Comparison of ENCODE assay signal across 1 cellular context in genomic region chr2:42792583-42793313, GRCh38.
A peak's percentile ranks its signal among the peaks of the same experiment; 100 is the strongest.
TF ChIP-seq lines count a peak whose summit lies in the region.

TSS of gene HAAO (minus strand) at chr2:42792583. CDS start at chr2:42792536, 47 bp downstream.

TF ChIP-seq in HepG2, 621 proteins besides CTCF, POLR2A, EP300 and RAD21 (continued from another document and continues in another):
- TF ChIP-seq ZNF318 (CRISPR knock-in tag; IDR thresholded peaks at IDR 0.05) (peak; percentile 75; the same call in 1 of the 2 replicates), KDM5A (IDR thresholded peaks at IDR 0.05; ENCODE audit: borderline replicate concordance, low read length) (peak; percentile 76; the same call in 1 of the 2 replicates), PAWR (CRISPR knock-in tag; IDR thresholded peaks at IDR 0.05; ENCODE audit: borderline replicate concordance) (no peak), AKAP8 (CRISPR knock-in tag; IDR thresholded peaks at IDR 0.05) (peak; percentile 93; the same call in 1 of the 2 replicates), ELK4 (CRISPR knock-in tag; IDR thresholded peaks at IDR 0.05; ENCODE audit: borderline replicate concordance) (peak; percentile 66; the same call in 1 of the 2 replicates), ZSCAN20 (CRISPR knock-in tag; IDR thresholded peaks at IDR 0.05; ENCODE audit: borderline replicate concordance) (peak; percentile 98), DDIT3 (CRISPR knock-in tag; IDR thresholded peaks at IDR 0.05) (peak; percentile 80; the same call in 1 of the 2 replicates), SALL1 (CRISPR knock-in tag; IDR thresholded peaks at IDR 0.05) (peak; percentile 99), FOXC1 (CRISPR knock-in tag; IDR thresholded peaks at IDR 0.05; ENCODE audit: borderline replicate concordance) (peak; percentile 98), MLX (CRISPR knock-in tag; IDR thresholded peaks at IDR 0.05) (peak; percentile 90), SKIL (CRISPR knock-in tag; IDR thresholded peaks at IDR 0.05; ENCODE audit: borderline replicate concordance) (peak; percentile 95), ZNF234 (CRISPR knock-in tag; conservative IDR thresholded peaks at IDR 0.05) (peak; percentile 87), SKI (IDR thresholded peaks at IDR 0.05; ENCODE audit: partially characterized antibody) (peak; percentile 96), ZNF292 (CRISPR knock-in tag; IDR thresholded peaks at IDR 0.05; ENCODE audit: borderline replicate concordance, low read depth) (no peak; the same call in none of the 2 replicates), ZNF614 (CRISPR knock-in tag; IDR thresholded peaks at IDR 0.05; ENCODE audit: borderline replicate concordance) (peak; percentile 90), AFF4 (CRISPR knock-in tag; IDR thresholded peaks at IDR 0.05) (peak; percentile 84), MIER3 (CRISPR knock-in tag; IDR thresholded peaks at IDR 0.05; ENCODE audit: borderline replicate concordance) (peak; percentile 94), ZFP36L2 (CRISPR knock-in tag; IDR thresholded peaks at IDR 0.05) (0 out of 2 replicates have a peak, but pooled peaks have one; percentile 85), DZIP1 (CRISPR knock-in tag; IDR thresholded peaks at IDR 0.05) (peak; percentile 98), ZNF260 (CRISPR knock-in tag; IDR thresholded peaks at IDR 0.05; ENCODE audit: borderline replicate concordance, low read depth) (0 out of 2 replicates have a peak, but pooled peaks have one; percentile 90), ATF7 (IDR thresholded peaks at IDR 0.05) (no peak), ATF7 (CRISPR knock-in tag; IDR thresholded peaks at IDR 0.05) (peak; percentile 47; the same call in 1 of the 2 replicates), THAP8 (CRISPR knock-in tag; IDR thresholded peaks at IDR 0.05; ENCODE audit: borderline replicate concordance) (0 out of 2 replicates have a peak, but pooled peaks have one; percentile 68), BCLAF1 (IDR thresholded peaks at IDR 0.05) (no peak), KMT2B (CRISPR knock-in tag; IDR thresholded peaks at IDR 0.05) (peak; percentile 86), ZBTB2 (CRISPR knock-in tag; IDR thresholded peaks at IDR 0.05; ENCODE audit: low read depth) (peak; percentile 85)
